In genomic region chr12:88510841-88511240, GRCh38 we compare ENCODE assay signal across 23 cellular contexts.
"Had no signal": no experiment of that assay in that cellular context is flagged by ENCODE, and none has a peak within 500 bp of the region (broad histone marks: within the 10 kb centered on the region; RNA-seq: fewer than 3 reads in every experiment).

No MANE protein-coding gene starts in this region.

- H3K4me3 ChIP-seq: SJSA1, SK-N-MC had no signal

- H3K4me2 ChIP-seq: KMS-11 had no signal

- H3K36me3 ChIP-seq: SJSA1 had no signal

- H3K27ac ChIP-seq: HL-60, KMS-11, SJSA1, SK-N-MC had no signal

- DNase-seq: Kasumi-1, MM.1S, NCI-H1092 treated with DMSO at 0.1 percent for 48 hours, NCI-H1436, NCI-H187, NCI-H2029, NCI-H2081 treated with DMSO at 0.1 percent for 48 hours, NCI-H2171, NCI-H226, NCI-H446, NCI-H510A, NCI-H524 treated with DMSO at 0.1 percent for 48 hours, NCI-H69, NCI-H774, Right ventricle myocardium superior, RPMI8226, SIG-M5 had no signal

- H3K27me3 ChIP-seq: SJSA1 had no signal

- FAIRE-seq: HTR-8/SVneo, RCC 7860 had no signal

- H3K9ac ChIP-seq: KMS-11 had no signal

- H3K4me1 ChIP-seq: SJSA1 had no signal

- H3K9me3 ChIP-seq: SJSA1 had no signal
